In genomic region chr3:122952509-122952908, GRCh38 we compare ENCODE assay signal across 9 cellular contexts.
DNase-seq lines count a peak whose midpoint lies in the region; ATAC-seq, FAIRE-seq and TF ChIP-seq lines count a peak whose summit lies in the region.
"Had no signal": no experiment of that assay in that cellular context is flagged by ENCODE, and none has a peak within 500 bp of the region (broad histone marks: within the 10 kb centered on the region; RNA-seq: fewer than 3 reads in every experiment).

No MANE protein-coding gene starts in this region.

- FAIRE-seq in H54 (lab: Jason Lieb, UNC), result no peak

- H3K27ac ChIP-seq in vagina (no peak overlapping the region), caudate nucleus (ENCODE audit: low read depth, low read length) (no peak overlapping the region)

- ATAC-seq in GM18909 (IDR thresholded peaks at IDR 0.05; ENCODE audit: poor library complexity, unreplicated experiment) (peak; percentile 84), HG03469 (IDR thresholded peaks at IDR 0.05; ENCODE audit: unreplicated experiment) (peak; percentile 70)

- peaks cover 6% of the 10 kb centered on the region for H3K4me1 ChIP-seq in vagina

- no peaks in the 10 kb centered on the region for H3K36me3 ChIP-seq in vagina

- DNase-seq in amniotic epithelial cell (ENCODE audit: low read depth) (peak; percentile 29), mucosa of gallbladder (ENCODE audit: low spot score) (peak; percentile 62), H54 (ENCODE audit: insufficient read length, low spot score) (no peak), vagina (ENCODE audit: extremely low spot score in 2 of 2) (no peak), caudate nucleus (lab: John Stamatoyannopoulos, UW) (no peak), AG08395 (ENCODE audit: low spot score) (no peak)
- DNase-seq: NCI-H1105 had no signal

- no peaks in the 10 kb centered on the region for H3K27me3 ChIP-seq in vagina

- no peaks in the 10 kb centered on the region for H3K9me3 ChIP-seq in vagina

- TF ChIP-seq POLR2A in H54 (IDR thresholded peaks at IDR 0.05; ENCODE audit: low read depth, low read length) (no peak), vagina (IDR thresholded peaks at IDR 0.05) (no peak)

- no peak for TF ChIP-seq CTCF in vagina (IDR thresholded peaks at IDR 0.05)

- intact Hi-C loops in vagina (cut with DNase I), result no loop called here

- H3K4me3 ChIP-seq in vagina, result no peak overlapping the region

Comparison
In these comparisons a context has a peak if more than half of its experiments do, and no peak if none do; other contexts are left out.
1. DNase-seq: peak in amniotic epithelial cell (single experiment) and mucosa of gallbladder (single experiment); none in H54 (single experiment), vagina (0 of 2), caudate nucleus (0 of 61) and AG08395 (single experiment).